Comparison of ENCODE assay signal across 9 cellular contexts in the genomic region with DNA sequence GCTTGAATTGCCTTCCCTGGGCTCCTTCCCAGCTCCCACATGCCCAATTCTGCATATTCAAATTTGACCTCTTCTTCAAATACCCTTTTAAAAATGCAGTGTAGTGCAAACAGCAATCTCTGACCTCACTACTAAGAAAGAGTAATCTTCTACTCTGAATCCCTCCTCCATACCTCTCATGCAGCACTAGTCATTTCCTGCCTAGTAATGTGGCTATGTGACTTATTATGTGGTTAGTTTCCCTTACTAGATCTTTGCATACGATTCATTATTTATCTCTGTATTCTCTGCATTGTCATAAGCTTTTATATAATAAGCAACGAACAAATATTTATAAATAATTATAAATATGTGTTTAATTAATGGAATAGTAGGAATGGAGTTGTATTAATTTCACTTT. TPM values are rescaled to one million over a fixed set of nuclear protein-coding genes. Genes with fewer than 3 reads are reported as not detected.
A peak's percentile ranks its signal among the peaks of the same experiment; 100 is the strongest.
DNase-seq lines count a peak whose midpoint lies in the region; ATAC-seq and TF ChIP-seq lines count a peak whose summit lies in the region.
"Had no signal": no experiment of that assay in that cellular context is flagged by ENCODE, and none has a peak within 500 bp of the region (broad histone marks: within the 10 kb centered on the region; RNA-seq: fewer than 3 reads in every experiment).

No MANE protein-coding gene starts in this region.

- peaks cover 8% of the 10 kb centered on the region for H3K36me3 Mint-ChIP-seq in activated naive CD8-positive, alpha-beta T cell
- H3K36me3 Mint-ChIP-seq in stimulated activated memory B cell treated with anti-CD40 and anti-IgM and Interleukin-4, amounts not matched to agents 10 μg/mL and 1 μg/mL and 100 μg/mL, for 72 hours, result no peaks in the 10 kb centered on the region
- H3K36me3 Mint-ChIP-seq in mesothelial cell of epicardium, result no peaks in the 10 kb centered on the region

- ATAC-seq in GM18511 (IDR thresholded peaks at IDR 0.05; ENCODE audit: unreplicated experiment) (peak; percentile 100), GM21786 (IDR thresholded peaks at IDR 0.05; ENCODE audit: unreplicated experiment) (peak; percentile 97)
- ATAC-seq in stimulated activated memory B cell treated with anti-CD40 and anti-IgM and Interleukin-4, amounts not matched to agents 10 μg/mL and 1 μg/mL and 100 μg/mL, for 72 hours, result peak; percentile 91

- no peaks in the 10 kb centered on the region for H3K36me3 ChIP-seq in KOPT-K1 (ENCODE audit: insufficient read depth, low read length)

- peaks cover 56% of the 10 kb centered on the region for H3K4me1 Mint-ChIP-seq in activated naive CD8-positive, alpha-beta T cell (ENCODE audit: low read depth)
- H3K4me1 Mint-ChIP-seq in stimulated activated memory B cell treated with anti-CD40 and anti-IgM and Interleukin-4, amounts not matched to agents 10 μg/mL and 1 μg/mL and 100 μg/mL, for 72 hours, result peaks cover 18% of the 10 kb centered on the region
- H3K4me1 Mint-ChIP-seq in mesothelial cell of epicardium, result peaks cover 18% of the 10 kb centered on the region

- no peak for TF ChIP-seq CTCF in mesothelial cell of epicardium (IDR thresholded peaks at IDR 0.05; ENCODE audit: unreplicated experiment)

- no peaks in the 10 kb centered on the region for H3K9me3 ChIP-seq in KOPT-K1 (ENCODE audit: insufficient read depth, low read length, poor library complexity, severe bottlenecking)

- peaks cover 11% of the 10 kb centered on the region for H3K9me3 Mint-ChIP-seq in activated naive CD8-positive, alpha-beta T cell (ENCODE audit: low read depth)
- peaks cover 2% of the 10 kb centered on the region for H3K9me3 Mint-ChIP-seq in stimulated activated memory B cell treated with anti-CD40 and anti-IgM and Interleukin-4, amounts not matched to agents 10 μg/mL and 1 μg/mL and 100 μg/mL, for 72 hours
- no peaks in the 10 kb centered on the region for H3K9me3 Mint-ChIP-seq in mesothelial cell of epicardium
- H3K9me3 Mint-ChIP-seq: nephron had no signal

- H3K27me3 Mint-ChIP-seq in activated naive CD8-positive, alpha-beta T cell, result no peaks in the 10 kb centered on the region
- H3K27me3 Mint-ChIP-seq in stimulated activated memory B cell treated with anti-CD40 and anti-IgM and Interleukin-4, amounts not matched to agents 10 μg/mL and 1 μg/mL and 100 μg/mL, for 72 hours, result no peaks in the 10 kb centered on the region
- no peaks in the 10 kb centered on the region for H3K27me3 Mint-ChIP-seq in mesothelial cell of epicardium (ENCODE audit: low read depth)

- H3K27ac ChIP-seq in KOPT-K1 (ENCODE audit: low read depth, low read length, poor library complexity, severe bottlenecking), result peak overlapping the region; percentile 9

- DNase-seq in mesothelial cell of epicardium (ENCODE audit: low spot score in 2 of 2, unreplicated experiment in 2 of 2) (no peak), C1 segment of cervical spinal cord (lab: John Stamatoyannopoulos, UW) (no peak), islet precursor cell (no peak)

- H3K27ac Mint-ChIP-seq in activated naive CD8-positive, alpha-beta T cell, result peak overlapping the region; percentile 93
- H3K27ac Mint-ChIP-seq in stimulated activated memory B cell treated with anti-CD40 and anti-IgM and Interleukin-4, amounts not matched to agents 10 μg/mL and 1 μg/mL and 100 μg/mL, for 72 hours, result no peak overlapping the region
- no peak overlapping the region for H3K27ac Mint-ChIP-seq in mesothelial cell of epicardium
- H3K27ac Mint-ChIP-seq: nephron had no signal

- peak overlapping the region; percentile 75 for H3K4me3 Mint-ChIP-seq in activated naive CD8-positive, alpha-beta T cell
- H3K4me3 Mint-ChIP-seq in stimulated activated memory B cell treated with anti-CD40 and anti-IgM and Interleukin-4, amounts not matched to agents 10 μg/mL and 1 μg/mL and 100 μg/mL, for 72 hours, result peak overlapping the region; percentile 4
- no peak overlapping the region for H3K4me3 Mint-ChIP-seq in mesothelial cell of epicardium
- H3K4me3 Mint-ChIP-seq: nephron had no signal

RNA-seq across cellular contexts. Expression of a gene that starts 17.1 kb away (rescaled TPM):
- total RNA-seq in mesothelial cell of epicardium, result 35.4 to 35.6 TPM (median 35.4 TPM) in 3 replicates
